Comparison of ENCODE assay signal across 1 cellular context in genomic region chr13:87671824-87672603, GRCh38.
TF ChIP-seq lines count a peak whose summit lies in the region.

No MANE protein-coding gene starts in this region.

TF ChIP-seq in GM23338, 12 proteins besides CTCF, POLR2A, EP300 and RAD21 (continued from another document):
- TF ChIP-seq ZNF114 (CRISPR knock-in tag; IDR thresholded peaks at IDR 0.05) (no peak), ETS1 (IDR thresholded peaks at IDR 0.05) (no peak), POLR2AphosphoS5 (IDR thresholded peaks at IDR 0.05; ENCODE audit: low read depth) (no peak), EZH2phosphoT487 (IDR thresholded peaks at IDR 0.05; ENCODE audit: unreplicated experiment) (no peak)
